ENCODE assay signal across 23 cellular contexts in genomic region chr2:218129756-218130155, GRCh38. TPM values are rescaled to one million over a fixed set of nuclear protein-coding genes. Genes with fewer than 3 reads are reported as not detected.
DNase-seq lines count a peak whose midpoint lies in the region; ATAC-seq and TF ChIP-seq lines count a peak whose summit lies in the region.
"Had no signal": no experiment of that assay in that cellular context is flagged by ENCODE, and none has a peak within 500 bp of the region (broad histone marks: within the 10 kb centered on the region; RNA-seq: fewer than 3 reads in every experiment).

No MANE protein-coding gene starts in this region.

- ATAC-seq in GM21390 (IDR thresholded peaks at IDR 0.05; ENCODE audit: unreplicated experiment) (no peak), left lobe of liver (no peak), Right ventricle myocardium inferior (no peak)
- ATAC-seq: heart left ventricle; stimulated activated naive B cell treated with anti-CD40 and anti-IgM and Interleukin-4, amounts not matched to agents 10 μg/mL and 1 μg/mL and 100 μg/mL, for 72 hours had no signal

- no peak overlapping the region for H3K14ac ChIP-seq in mesenchymal stem cell (ENCODE audit: low read length in 2 of 2)

- peaks cover 4% of the 10 kb centered on the region; the same call in 1 of the 2 replicates for H3K27me3 ChIP-seq in MG63
- peaks cover 47 to 74% of the 10 kb centered on the region in 2 experiments for H3K27me3 ChIP-seq in mesenchymal stem cell (ENCODE audit: control insufficient read depth in 1 of 2, insufficient read depth in 1 of 2, low read length in 2 of 2)
- H3K27me3 ChIP-seq: thyroid gland had no signal

- H2BK120ac ChIP-seq in mesenchymal stem cell (ENCODE audit: low read depth, low read length), result no peak overlapping the region

- H4K8ac ChIP-seq in mesenchymal stem cell (ENCODE audit: low read length), result no peak overlapping the region

- no peak overlapping the region for H3K27ac ChIP-seq in mesenchymal stem cell (ENCODE audit: low read length, poor library complexity, severe bottlenecking)
- H3K27ac ChIP-seq: heart left ventricle, thyroid gland, VCaP had no signal

- H3K9ac ChIP-seq in mesenchymal stem cell (ENCODE audit: low read length), result no peak overlapping the region

- no peak overlapping the region for H3K4ac ChIP-seq in mesenchymal stem cell (ENCODE audit: low read depth in 1 of 2, low read length in 2 of 2)

- H2BK12ac ChIP-seq in mesenchymal stem cell (ENCODE audit: low read length in 2 of 2), result no peak overlapping the region

- no peak overlapping the region for H2BK5ac ChIP-seq in mesenchymal stem cell (ENCODE audit: low read depth, low read length, poor library complexity, severe bottlenecking)

- no peak overlapping the region for H2AFZ ChIP-seq in mesenchymal stem cell (ENCODE audit: low read depth, low read length)

- H3K4me1 ChIP-seq in mesenchymal stem cell (ENCODE audit: control insufficient read depth, insufficient read depth, low read depth, low read length), result no peaks in the 10 kb centered on the region
- H3K4me1 ChIP-seq: thyroid gland had no signal

- no peak overlapping the region for H2AK5ac ChIP-seq in mesenchymal stem cell (ENCODE audit: low read length, severe bottlenecking)

- no peak overlapping the region for H2BK15ac ChIP-seq in mesenchymal stem cell (ENCODE audit: low read depth, poor library complexity, severe bottlenecking)

- WGBS in mesenchymal stem cell, result 87% methylated on average over 4 of the region's 4 CpGs

- no peaks in the 10 kb centered on the region for H3K36me3 ChIP-seq in MG63
- no peaks in the 10 kb centered on the region for H3K36me3 ChIP-seq in mesenchymal stem cell (ENCODE audit: control insufficient read depth in 1 of 2, insufficient read depth in 2 of 2, low read depth in 1 of 2, low read length in 2 of 2)
- H3K36me3 ChIP-seq: heart left ventricle, thyroid gland had no signal

- H3K4me3 ChIP-seq in MG63 (no peak overlapping the region), epithelial cell of esophagus (ENCODE audit: low read length) (no peak overlapping the region), mesenchymal stem cell (ENCODE audit: insufficient read depth in 1 of 2, low read depth in 1 of 2, low read length in 2 of 2) (no peak overlapping the region)
- H3K4me3 ChIP-seq: heart left ventricle, thyroid gland had no signal

- DNase-seq in AG20443 (ENCODE audit: low spot score), result peak; percentile 18
- DNase-seq in MG63, result peak; percentile 76
- peak; percentile 24 for DNase-seq in epithelial cell of esophagus (ENCODE audit: low read depth)
- DNase-seq in mesenchymal stem cell, result peak; percentile 17
- DNase-seq in left lobe of liver (ENCODE audit: low spot score), result no peak
- DNase-seq in NCI-H526 (lab: John Stamatoyannopoulos, UW), result no peak
- DNase-seq in Right ventricle myocardium inferior (ENCODE audit: missing footprints), result no peak
- DNase-seq: activated CD4-positive, alpha-beta memory T cell treated with anti-CD3 and anti-CD28 coated beads for 36 hours; activated naive CD4-positive, alpha-beta T cell treated with anti-CD3 and anti-CD28 coated beads for 36 hours; activated T-cell treated with anti-CD3 and anti-CD28 coated beads, Interleukin-2, amount 50 U/mL, for 24 hours; DMS53; heart left ventricle; kidney; NK-92 treated with Interleukin-12 subunit alpha and Interleukin-12 subunit beta, amount 100 ng/mL, for 24 hours; SHP77; stimulated activated CD4-positive, alpha-beta T cell treated with anti-CD3 and anti-CD28 coated beads, Interleukin-15, amount 100 ng/mL, for 24 hours; stimulated activated naive B cell treated with anti-CD40 and anti-IgM and Interleukin-4, amounts not matched to agents 10 μg/mL and 1 μg/mL and 100 μg/mL, for 72 hours had no signal

- TF ChIP-seq CTCF in epithelial cell of esophagus (IDR thresholded peaks at IDR 0.05; ENCODE audit: insufficient read depth, low read depth, low read length, missing control alignments), result no peak

- H4K91ac ChIP-seq in mesenchymal stem cell (ENCODE audit: low read length), result no peak overlapping the region

- intact Hi-C loops in Right ventricle myocardium inferior (cut with DNase I), result no loop called here

- H3K9me3 ChIP-seq in MG63 (no peaks in the 10 kb centered on the region), mesenchymal stem cell (ENCODE audit: control insufficient read depth, low read length) (no peaks in the 10 kb centered on the region)
- H3K9me3 ChIP-seq: heart left ventricle, thyroid gland had no signal

- H3K18ac ChIP-seq in mesenchymal stem cell (ENCODE audit: low read depth in 1 of 2, low read length in 2 of 2), result no peak overlapping the region

- H3K23ac ChIP-seq in mesenchymal stem cell (ENCODE audit: low read length in 2 of 2), result no peak overlapping the region

- H3K4me2 ChIP-seq in mesenchymal stem cell (ENCODE audit: low read length, poor library complexity, severe bottlenecking), result no peak overlapping the region

- no peaks in the 10 kb centered on the region for H3K79me1 ChIP-seq in mesenchymal stem cell (replicated peaks; ENCODE audit: low read length, poor library complexity, severe bottlenecking)

RNA-seq across cellular contexts. Expression of gene CXCR2, which starts 3.9 kb away (rescaled TPM):
- total RNA-seq in MG63 (2014; rRNA removed; shearing (Covaris generic); ENCODE audit: low replicate concordance), result not detected in 2 replicates
- not detected for polyA plus RNA-seq in mesenchymal stem cell (2013, experiment 1 of 2)
- not detected for polyA plus RNA-seq in mesenchymal stem cell (2013, experiment 2 of 2)
- total RNA-seq in left lobe of liver, result 0.45 TPM
- total RNA-seq in Right ventricle myocardium inferior, result 1.5 TPM
- total RNA-seq: A673; activated CD4-positive, alpha-beta memory T cell treated with anti-CD3 and anti-CD28 coated beads for 36 hours; epithelial cell of proximal tubule; neural crest cell had no signal

RNA-seq across cellular contexts. Expression of gene CXCR1, which starts 37.0 kb away (rescaled TPM):
- not detected in 2 replicates for total RNA-seq in MG63 (2014; rRNA removed; shearing (Covaris generic); ENCODE audit: low replicate concordance)
- not detected for polyA plus RNA-seq in mesenchymal stem cell (2013, experiment 1 of 2)
- not detected for polyA plus RNA-seq in mesenchymal stem cell (2013, experiment 2 of 2)
- total RNA-seq in left lobe of liver (0.30 TPM), Right ventricle myocardium inferior (1.1 TPM)
- total RNA-seq: A673; activated CD4-positive, alpha-beta memory T cell treated with anti-CD3 and anti-CD28 coated beads for 36 hours; activated naive CD4-positive, alpha-beta T cell treated with anti-CD3 and anti-CD28 coated beads for 36 hours; epithelial cell of proximal tubule; neural crest cell had no signal

Comparison
In these comparisons a context has a peak if more than half of its experiments do, and no peak if none do; other contexts are left out.
1. DNase-seq: peak in AG20443 (single experiment), MG63 (single experiment), epithelial cell of esophagus (single experiment) and mesenchymal stem cell (single experiment); none in left lobe of liver (single experiment), NCI-H526 (0 of 2) and Right ventricle myocardium inferior (single experiment).